In genomic region chr5:135246923-135247795, GRCh38 we compare ENCODE assay signal across 1 cellular context.
TF ChIP-seq lines count a peak whose summit lies in the region.

No MANE protein-coding gene starts in this region.

TF ChIP-seq in HepG2, 621 proteins besides CTCF, POLR2A, EP300 and RAD21 (continued from another document):
- TF ChIP-seq ARID4A (CRISPR knock-in tag; IDR thresholded peaks at IDR 0.05; ENCODE audit: borderline replicate concordance) (no peak), HNRNPLL (IDR thresholded peaks at IDR 0.05; ENCODE audit: low read depth, low read length, poor library complexity, severe bottlenecking) (no peak), ZNF431 (CRISPR knock-in tag; IDR thresholded peaks at IDR 0.05; ENCODE audit: borderline replicate concordance, low read depth) (no peak), ZSCAN20 (CRISPR knock-in tag; IDR thresholded peaks at IDR 0.05; ENCODE audit: borderline replicate concordance) (no peak), ZNF563 (CRISPR knock-in tag; IDR thresholded peaks at IDR 0.05) (no peak)
